ENCODE assay signal across 2 cellular contexts in the genomic region with DNA sequence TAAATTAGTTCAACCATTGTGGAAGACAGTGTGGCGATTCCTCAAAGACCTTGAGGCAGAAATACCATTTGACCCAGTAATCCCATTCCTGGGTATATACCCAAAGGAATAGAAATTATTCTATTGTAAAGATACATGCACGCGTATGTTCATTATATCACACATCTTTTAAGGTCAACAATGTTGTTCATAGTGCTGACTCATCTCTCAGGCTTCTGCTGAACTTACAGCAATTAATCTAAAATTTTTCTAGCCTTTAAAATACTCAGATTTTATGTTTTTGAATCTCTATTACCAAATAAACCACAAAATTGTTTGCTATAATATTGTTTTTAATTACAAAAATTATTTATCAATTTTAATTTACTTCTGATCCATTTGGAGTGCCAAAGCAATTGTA.
TF ChIP-seq lines count a peak whose summit lies in the region.

No MANE protein-coding gene starts in this region.

TF ChIP-seq in A549, 52 proteins besides CTCF, POLR2A, EP300 and RAD21:
- TF ChIP-seq MAFK (IDR thresholded peaks at IDR 0.05; ENCODE audit: partially characterized antibody) (peak; percentile 47), CBX2 (IDR thresholded peaks at IDR 0.05; ENCODE audit: borderline replicate concordance, low read depth) (no peak)

TF ChIP-seq in IMR-90, 13 proteins besides CTCF, POLR2A, EP300 and RAD21:
- TF ChIP-seq NFE2L2 (IDR thresholded peaks at IDR 0.05; ENCODE audit: low read depth, low read length) (peak; percentile 19; the same call in 1 of the 2 replicates), MAFK (IDR thresholded peaks at IDR 0.05; ENCODE audit: low read depth, low read length) (0 out of 2 replicates have a peak, but pooled peaks have one; percentile 13), FOS (IDR thresholded peaks at IDR 0.05; ENCODE audit: low read depth, low read length) (no peak), BHLHE40 (IDR thresholded peaks at IDR 0.05; ENCODE audit: low read depth, low read length) (no peak), RCOR1 (IDR thresholded peaks at IDR 0.05; ENCODE audit: insufficient replicate concordance, low read length) (no peak), MAZ (IDR thresholded peaks at IDR 0.05; ENCODE audit: borderline replicate concordance, low read depth, low read length) (no peak), RFX5 (IDR thresholded peaks at IDR 0.05; ENCODE audit: low read depth, low read length) (no peak)
TF ChIP-seq in IMR-90: peak in this region for 2.
